ENCODE assay signal across 28 cellular contexts in the genomic region with DNA sequence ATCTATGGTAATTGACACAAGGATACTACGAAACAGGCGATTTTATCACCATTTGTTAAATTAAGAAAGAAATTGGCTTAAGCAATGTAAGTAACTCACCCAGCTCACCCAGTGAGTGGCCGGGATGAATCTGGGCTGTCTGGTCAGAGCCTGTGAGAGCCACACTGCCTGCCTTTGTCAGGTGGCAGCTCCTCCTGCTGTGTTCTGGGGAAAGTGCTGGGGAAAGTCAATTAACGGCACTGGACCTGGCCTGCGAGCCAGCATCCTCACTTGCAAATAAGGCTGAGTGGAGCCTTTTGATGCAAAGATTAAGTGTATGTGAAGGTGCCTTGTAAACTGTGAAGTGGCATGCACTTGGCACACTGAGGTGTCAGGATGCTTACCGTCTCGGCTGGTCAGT. TPM values are rescaled to one million over a fixed set of nuclear protein-coding genes. Genes with fewer than 3 reads are reported as not detected.
"Had no signal": no experiment of that assay in that cellular context is flagged by ENCODE, and none has a peak within 500 bp of the region (broad histone marks: within the 10 kb centered on the region; RNA-seq: fewer than 3 reads in every experiment).

No MANE protein-coding gene starts in this region.

- H3K27me3 ChIP-seq: adrenal gland, body of pancreas, gastrocnemius medialis, ovary, sigmoid colon had no signal

- H3K27ac Mint-ChIP-seq: activated CD4-positive, alpha-beta memory T cell treated with anti-CD3 and anti-CD28 coated beads, Interleukin-2, amount 10 ng/mL, durations not matched to agents 7 days and 5 days; activated CD4-positive, alpha-beta T cell treated with anti-CD3 and anti-CD28 coated beads, Interleukin-2, amount 10 ng/mL, durations not matched to agents 7 days and 5 days; activated naive CD4-positive, alpha-beta T cell treated with anti-CD3 and anti-CD28 coated beads for 36 hours; activated naive CD8-positive, alpha-beta T cell treated with anti-CD3 and anti-CD28 coated beads for 36 hours; activated T-cell treated with anti-CD3 and anti-CD28 coated beads, Interleukin-2, amount 50 U/mL, for 72 hours; mesothelial cell of epicardium; naive B cell; nephron progenitor cell; progenitor cell of endocrine pancreas; stimulated activated effector memory CD8-positive, alpha-beta T cell treated with anti-CD3 and anti-CD28 coated beads, Interleukin-12 subunit alpha, Interleukin-12 subunit beta, amount 100 ng/mL, for 72 hours; stimulated activated naive CD8-positive, alpha-beta T cell treated with anti-CD3 and anti-CD28 coated beads, Interleukin-15, Interleukin-2, amounts not matched to agents 100 ng/mL and 50 ng/mL, for 24 hours had no signal

- H3K9me3 Mint-ChIP-seq: activated CD4-positive, alpha-beta memory T cell treated with anti-CD3 and anti-CD28 coated beads, Interleukin-2, amount 10 ng/mL, durations not matched to agents 7 days and 5 days; activated CD4-positive, alpha-beta T cell treated with anti-CD3 and anti-CD28 coated beads, Interleukin-2, amount 10 ng/mL, durations not matched to agents 7 days and 5 days; activated naive CD4-positive, alpha-beta T cell treated with anti-CD3 and anti-CD28 coated beads for 36 hours; activated naive CD8-positive, alpha-beta T cell treated with anti-CD3 and anti-CD28 coated beads for 36 hours; activated T-cell treated with anti-CD3 and anti-CD28 coated beads, Interleukin-2, amount 50 U/mL, for 72 hours; mesothelial cell of epicardium; nephron progenitor cell; stimulated activated effector memory CD8-positive, alpha-beta T cell treated with anti-CD3 and anti-CD28 coated beads, Interleukin-12 subunit alpha, Interleukin-12 subunit beta, amount 100 ng/mL, for 72 hours; stimulated activated naive CD8-positive, alpha-beta T cell treated with anti-CD3 and anti-CD28 coated beads, Interleukin-15, Interleukin-2, amounts not matched to agents 100 ng/mL and 50 ng/mL, for 24 hours had no signal

- DNase-seq: activated CD4-positive, alpha-beta memory T cell treated with anti-CD3 and anti-CD28 coated beads, Interleukin-2, amount 10 ng/mL, durations not matched to agents 7 days and 5 days; activated CD4-positive, alpha-beta T cell treated with anti-CD3 and anti-CD28 coated beads for 1 hour; activated naive CD4-positive, alpha-beta T cell treated with anti-CD3 and anti-CD28 coated beads for 36 hours; activated naive CD8-positive, alpha-beta T cell treated with anti-CD3 and anti-CD28 coated beads for 36 hours; activated T-cell treated with anti-CD3 and anti-CD28 coated beads, Interleukin-2, amount 50 U/mL, for 72 hours; body of pancreas; dermis blood vessel endothelial cell; effector CD8-positive, alpha-beta T cell; gastrocnemius medialis; glutamatergic neuron; kidney; mammary epithelial cell; naive B cell; nephron progenitor cell; ovary; sigmoid colon; small intestine; stimulated activated CD4-positive, alpha-beta T cell treated with anti-CD3 and anti-CD28 coated beads, Interleukin-4, amount 100 ng/mL, for 24 hours; T-helper 2 cell; trophoblast cell had no signal

- H3K9me3 ChIP-seq: adrenal gland, body of pancreas, gastrocnemius medialis, ovary, sigmoid colon, thoracic aorta had no signal

- H3K36me3 Mint-ChIP-seq: activated naive CD8-positive, alpha-beta T cell treated with anti-CD3 and anti-CD28 coated beads for 36 hours; mesothelial cell of epicardium; naive B cell; stimulated activated effector memory CD8-positive, alpha-beta T cell treated with anti-CD3 and anti-CD28 coated beads, Interleukin-12 subunit alpha, Interleukin-12 subunit beta, amount 100 ng/mL, for 72 hours had no signal

- H3K27ac ChIP-seq: adrenal gland, body of pancreas, gastrocnemius medialis, ovary, sigmoid colon, thoracic aorta had no signal

- H3K4me3 ChIP-seq: adrenal gland, body of pancreas, gastrocnemius medialis, ovary, sigmoid colon, thoracic aorta had no signal

- H3K36me3 ChIP-seq: adrenal gland, gastrocnemius medialis, ovary, sigmoid colon, thoracic aorta had no signal

- H3K4me3 Mint-ChIP-seq: activated CD4-positive, alpha-beta memory T cell treated with anti-CD3 and anti-CD28 coated beads, Interleukin-2, amount 10 ng/mL, durations not matched to agents 7 days and 5 days; activated CD4-positive, alpha-beta T cell treated with anti-CD3 and anti-CD28 coated beads, Interleukin-2, amount 10 ng/mL, durations not matched to agents 7 days and 5 days; activated naive CD4-positive, alpha-beta T cell treated with anti-CD3 and anti-CD28 coated beads for 36 hours; activated naive CD8-positive, alpha-beta T cell treated with anti-CD3 and anti-CD28 coated beads for 36 hours; activated T-cell treated with anti-CD3 and anti-CD28 coated beads, Interleukin-2, amount 50 U/mL, for 72 hours; mesothelial cell of epicardium; naive B cell; nephron progenitor cell; stimulated activated effector memory CD8-positive, alpha-beta T cell treated with anti-CD3 and anti-CD28 coated beads, Interleukin-12 subunit alpha, Interleukin-12 subunit beta, amount 100 ng/mL, for 72 hours; stimulated activated naive CD8-positive, alpha-beta T cell treated with anti-CD3 and anti-CD28 coated beads, Interleukin-15, Interleukin-2, amounts not matched to agents 100 ng/mL and 50 ng/mL, for 24 hours had no signal

- FAIRE-seq: kidney, small intestine had no signal

- H3K4me1 ChIP-seq: adrenal gland had no signal

- H3K4me1 Mint-ChIP-seq: activated CD4-positive, alpha-beta memory T cell treated with anti-CD3 and anti-CD28 coated beads, Interleukin-2, amount 10 ng/mL, durations not matched to agents 7 days and 5 days; activated CD4-positive, alpha-beta T cell treated with anti-CD3 and anti-CD28 coated beads, Interleukin-2, amount 10 ng/mL, durations not matched to agents 7 days and 5 days; activated naive CD8-positive, alpha-beta T cell treated with anti-CD3 and anti-CD28 coated beads for 36 hours; naive B cell had no signal

- ATAC-seq: activated T-cell treated with anti-CD3 and anti-CD28 coated beads, Interleukin-2, amount 50 U/mL, for 72 hours; body of pancreas; gastrocnemius medialis; left colon; stimulated activated effector memory CD8-positive, alpha-beta T cell treated with anti-CD3 and anti-CD28 coated beads, Interleukin-12 subunit alpha, Interleukin-12 subunit beta, amount 100 ng/mL, for 72 hours had no signal

RNA-seq across cellular contexts. Expression of a gene that starts 13.4 kb away (rescaled TPM):
- total RNA-seq: activated CD4-positive, alpha-beta memory T cell treated with anti-CD3 and anti-CD28 coated beads, Interleukin-2, amount 10 ng/mL, durations not matched to agents 7 days and 5 days; activated CD4-positive, alpha-beta T cell treated with anti-CD3 and anti-CD28 coated beads, Interleukin-2, amount 10 ng/mL, durations not matched to agents 7 days and 5 days; activated naive CD4-positive, alpha-beta T cell treated with anti-CD3 and anti-CD28 coated beads for 36 hours; activated naive CD8-positive, alpha-beta T cell treated with anti-CD3 and anti-CD28 coated beads for 36 hours; activated T-cell treated with anti-CD3 and anti-CD28 coated beads, Interleukin-2, amount 50 U/mL, for 72 hours had no signal
- polyA plus RNA-seq: mammary epithelial cell had no signal
